ENCODE assay signal across 11 cellular contexts in genomic region chr6:145784683-145785082, GRCh38. TPM values are rescaled to one million over a fixed set of nuclear protein-coding genes. Genes with fewer than 3 reads are reported as not detected.
DNase-seq lines count a peak whose midpoint lies in the region; ATAC-seq, FAIRE-seq and TF ChIP-seq lines count a peak whose summit lies in the region.
"Had no signal": no experiment of that assay in that cellular context is flagged by ENCODE, and none has a peak within 500 bp of the region (broad histone marks: within the 10 kb centered on the region; RNA-seq: fewer than 3 reads in every experiment).

No MANE protein-coding gene starts in this region.

- DNase-seq in DMS 273 (lab: John Stamatoyannopoulos, UW; ENCODE audit: unreplicated experiment) (peak; percentile 11), DMS 273 treated with DMSO at 0.1 percent for 48 hours (lab: John Stamatoyannopoulos, UW) (no peak), left ventricle myocardium superior (peak; percentile 45), GM12891 (ENCODE audit: insufficient read length, low spot score) (no peak), EL (no peak), CD1c-positive myeloid dendritic cell (ENCODE audit: extremely low spot score) (no peak)
- DNase-seq: islet precursor cell, naive B cell, NCI-H526 treated with DMSO at 0.1 percent for 48 hours had no signal

- intact Hi-C loops in left ventricle myocardium superior (cut with micrococcal nuclease): no loop called here

- FAIRE-seq in GM12891 (lab: Jason Lieb, UNC): no peak

- ATAC-seq in GM21825 (IDR thresholded peaks at IDR 0.05; ENCODE audit: unreplicated experiment) (peak; percentile 76), HG03280 (IDR thresholded peaks at IDR 0.05; ENCODE audit: unreplicated experiment) (peak; percentile 79), left ventricle myocardium superior (peak; percentile 97)

- no peak for TF ChIP-seq POLR2A in GM12891 (IDR thresholded peaks at IDR 0.05; ENCODE audit: low read depth, low read length)

TF ChIP-seq in GM12891, 5 proteins besides CTCF, POLR2A, EP300 and RAD21:
- no peak for TF ChIP-seq POU2F2 (IDR thresholded peaks at IDR 0.05; ENCODE audit: low read depth, low read length)
- no peak for TF ChIP-seq TAF1 (IDR thresholded peaks at IDR 0.05; ENCODE audit: low read depth, low read length)
- no peak for TF ChIP-seq PAX5 (IDR thresholded peaks at IDR 0.05; ENCODE audit: insufficient read depth, low read length, severe bottlenecking)
- no peak for TF ChIP-seq POLR2AphosphoS5 (IDR thresholded peaks at IDR 0.05; ENCODE audit: low read depth, low read length)
- TF ChIP-seq SPI1 (IDR thresholded peaks at IDR 0.05; ENCODE audit: low read depth, low read length): no peak

RNA-seq across cellular contexts. Expression of gene FBXO30, which starts 29.9 kb away (rescaled TPM):
- total RNA-seq in left ventricle myocardium superior: 14.4 TPM
- 1.7 TPM for polyA plus RNA-seq in GM12891 (2012; ENCODE audit: low read depth, missing spikeins)

RNA-seq across cellular contexts. Expression of gene EPM2A, which starts 49.4 kb away (rescaled TPM):
- total RNA-seq in left ventricle myocardium superior: 49.2 TPM
- polyA plus RNA-seq in GM12891 (2012; ENCODE audit: low read depth, missing spikeins): 2.2 TPM

Comparison
In these comparisons a context has a peak if more than half of its experiments do, and no peak if none do; other contexts are left out.
1. DNase-seq: peak in DMS 273 (single experiment) and left ventricle myocardium superior (single experiment); none in DMS 273 treated with DMSO at 0.1 percent for 48 hours (single experiment), GM12891 (single experiment), EL (single experiment) and CD1c-positive myeloid dendritic cell (single experiment).
2. Peak in every context shown above with its lines, with median percentiles within 50 percentile points of each other: ATAC-seq.